Comparison of ENCODE assay signal across 28 cellular contexts in the genomic region with DNA sequence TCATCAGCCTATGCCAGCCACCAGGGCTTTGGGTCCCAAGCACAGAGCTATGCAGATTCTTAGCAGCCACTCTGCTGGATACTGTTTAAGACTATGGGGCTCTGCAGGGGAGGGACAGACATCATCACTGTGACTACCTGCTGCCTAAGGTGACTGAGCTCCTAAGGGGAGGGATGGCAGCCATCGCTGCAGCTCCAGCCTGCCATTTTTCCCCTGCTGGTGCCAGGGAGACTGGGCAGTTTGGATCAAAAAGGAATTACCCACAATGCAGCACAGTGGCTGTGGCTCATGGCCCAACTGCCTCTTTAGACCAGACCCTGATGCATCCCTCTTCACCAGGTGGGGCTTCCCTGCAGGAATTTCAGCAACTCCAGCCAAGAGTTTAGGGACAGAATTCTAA. TPM values are rescaled to one million over a fixed set of nuclear protein-coding genes. Genes with fewer than 3 reads are reported as not detected.
"Had no signal": no experiment of that assay in that cellular context is flagged by ENCODE, and none has a peak within 500 bp of the region (broad histone marks: within the 10 kb centered on the region; RNA-seq: fewer than 3 reads in every experiment).

No MANE protein-coding gene starts in this region.

- H3K36me3 Mint-ChIP-seq: activated naive CD8-positive, alpha-beta T cell treated with anti-CD3 and anti-CD28 coated beads, Interleukin-2, amount 10 ng/mL, durations not matched to agents 7 days and 5 days had no signal

- H3K4me1 Mint-ChIP-seq: activated CD4-positive, alpha-beta T cell treated with anti-CD3 and anti-CD28 coated beads for 36 hours; activated naive CD8-positive, alpha-beta T cell treated with anti-CD3 and anti-CD28 coated beads, Interleukin-2, amount 10 ng/mL, durations not matched to agents 7 days and 5 days had no signal

- H3K9me3 Mint-ChIP-seq: activated naive CD8-positive, alpha-beta T cell treated with anti-CD3 and anti-CD28 coated beads, Interleukin-2, amount 10 ng/mL, durations not matched to agents 7 days and 5 days had no signal

- H3K9me3 ChIP-seq: adrenal gland, MG63 had no signal

- DNase-seq: activated CD4-positive, alpha-beta T cell treated with anti-CD3 and anti-CD28 coated beads for 36 hours; activated CD4-positive, alpha-beta T cell treated with anti-CD3 and anti-CD28 coated beads, Interleukin-2, amount 50 U/mL, for 4 hours; activated CD4-positive, CD25-positive, alpha-beta regulatory T cell; activated CD8-positive, alpha-beta memory T cell treated with anti-CD3 and anti-CD28 coated beads, Interleukin-2, amount 50 U/mL, for 48 hours; activated CD8-positive, alpha-beta T cell treated with anti-CD3 and anti-CD28 coated beads, Interleukin-2, amount 10 ng/mL, durations not matched to agents 7 days and 5 days; activated naive CD4-positive, alpha-beta T cell treated with anti-CD3 and anti-CD28 coated beads, Interleukin-2, amount 50 U/mL, for 16 hours; activated naive CD8-positive, alpha-beta T cell treated with anti-CD3 and anti-CD28 coated beads, Interleukin-2, amount 10 ng/mL, durations not matched to agents 7 days and 5 days; activated T-cell treated with anti-CD3 and anti-CD28 coated beads, Interleukin-2, amount 50 U/mL, for 1 hour; adrenal gland; anterior cingulate cortex; cerebellar nuclear complex; MG63; MV-4-11; NCI-H1092 treated with DMSO at 0.1 percent for 48 hours; NCI-H1417 treated with DMSO at 0.1 percent for 48 hours; NCI-H1694; NCI-H2029; NCI-H2107; NCI-H2171 treated with DMSO at 0.1 percent for 48 hours; NCI-H226; NCI-H774; RPMI8226; SW 1271 had no signal

- H3K27ac ChIP-seq: adrenal gland had no signal

- H3K4me3 Mint-ChIP-seq: activated CD4-positive, alpha-beta T cell treated with anti-CD3 and anti-CD28 coated beads for 36 hours; activated CD8-positive, alpha-beta T cell treated with anti-CD3 and anti-CD28 coated beads, Interleukin-2, amount 10 ng/mL, durations not matched to agents 7 days and 5 days; activated naive CD8-positive, alpha-beta T cell treated with anti-CD3 and anti-CD28 coated beads, Interleukin-2, amount 10 ng/mL, durations not matched to agents 7 days and 5 days; T-helper 1 cell treated with Interleukin-12 subunit alpha and Interleukin-12 subunit beta and Interleukin-4 antibody, amounts not matched to agents 30 μg/mL and 1 μg/mL, for 36 hours had no signal

- H3K4me3 ChIP-seq: adrenal gland, MG63 had no signal

- H3K27me3 ChIP-seq: adrenal gland, MG63 had no signal

- H3K36me3 ChIP-seq: adrenal gland, MG63 had no signal

- H3K4me1 ChIP-seq: adrenal gland had no signal

- H3K27ac Mint-ChIP-seq: activated CD4-positive, alpha-beta T cell treated with anti-CD3 and anti-CD28 coated beads for 36 hours; activated CD8-positive, alpha-beta T cell treated with anti-CD3 and anti-CD28 coated beads, Interleukin-2, amount 10 ng/mL, durations not matched to agents 7 days and 5 days; activated naive CD8-positive, alpha-beta T cell treated with anti-CD3 and anti-CD28 coated beads, Interleukin-2, amount 10 ng/mL, durations not matched to agents 7 days and 5 days; T-helper 1 cell treated with Interleukin-12 subunit alpha and Interleukin-12 subunit beta and Interleukin-4 antibody, amounts not matched to agents 30 μg/mL and 1 μg/mL, for 36 hours had no signal

- ATAC-seq: activated CD4-positive, alpha-beta T cell treated with anti-CD3 and anti-CD28 coated beads for 36 hours; activated CD8-positive, alpha-beta T cell treated with anti-CD3 and anti-CD28 coated beads, Interleukin-2, amount 10 ng/mL, durations not matched to agents 7 days and 5 days; Panc1; Right ventricle myocardium inferior; SK-N-SH treated with all-trans-retinoic acid at 6 μM for 48 hours had no signal

RNA-seq across cellular contexts. Expression of gene INPP4B, which starts 28.6 kb away (rescaled TPM):
- total RNA-seq: OCI-LY7 had no signal
